ENCODE assay signal across 1 cellular context in genomic region chr13:29564828-29565227, GRCh38.
TF ChIP-seq lines count a peak whose summit lies in the region.

No MANE protein-coding gene starts in this region.

TF ChIP-seq in GM23338, 12 proteins besides CTCF, POLR2A, EP300 and RAD21 (continued from another document):
- TF ChIP-seq REST (IDR thresholded peaks at IDR 0.05; ENCODE audit: unreplicated experiment), result no peak
- TF ChIP-seq NANOG (IDR thresholded peaks at IDR 0.05; ENCODE audit: borderline replicate concordance), result no peak
- no peak for TF ChIP-seq POLR2AphosphoS5 (IDR thresholded peaks at IDR 0.05; ENCODE audit: low read depth)
TF ChIP-seq in GM23338: peak in this region for 0.
